In the genomic region with DNA sequence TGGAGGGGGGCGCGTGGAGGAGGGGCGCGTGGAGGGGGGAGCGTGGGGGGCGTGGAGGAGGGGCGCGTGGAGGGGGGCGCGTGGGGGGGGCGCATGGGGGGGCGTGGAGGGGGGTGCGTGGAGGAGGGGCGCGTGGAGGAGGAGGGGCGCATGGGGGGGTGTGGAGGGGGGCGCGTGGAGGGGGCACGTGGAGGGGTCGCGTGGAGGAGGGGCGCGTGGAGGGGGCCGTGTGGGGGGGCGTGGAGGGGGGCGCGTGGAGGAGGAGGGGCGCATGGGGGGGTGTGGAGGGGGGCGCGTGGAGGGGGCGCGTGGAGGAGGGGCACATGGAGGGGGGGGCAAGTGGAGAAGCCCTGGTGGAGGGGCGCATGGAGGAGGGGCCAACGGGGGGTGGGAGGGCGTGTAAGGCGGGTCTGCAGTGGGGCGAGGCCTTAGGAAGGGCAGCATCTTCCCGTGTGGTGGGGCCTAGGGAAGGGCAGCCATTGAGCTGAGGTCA, we compare ENCODE assay signal across 22 cellular contexts. TPM values are rescaled to one million over a fixed set of nuclear protein-coding genes. Genes with fewer than 3 reads are reported as not detected.
DNase-seq lines count a peak whose midpoint lies in the region; ATAC-seq and TF ChIP-seq lines count a peak whose summit lies in the region.
"Had no signal": no experiment of that assay in that cellular context is flagged by ENCODE, and none has a peak within 500 bp of the region (broad histone marks: within the 10 kb centered on the region; RNA-seq: fewer than 3 reads in every experiment).

No MANE protein-coding gene starts in this region.

- H3K27ac Mint-ChIP-seq in glutamatergic neuron (ENCODE audit: unreplicated experiment) (no peak overlapping the region), progenitor cell of endocrine pancreas (no peak overlapping the region)
- H3K27ac Mint-ChIP-seq: CD4-positive, alpha-beta memory T cell; HFFc6 had no signal

- no peak for TF ChIP-seq EP300 in SK-N-SH (IDR thresholded peaks at IDR 0.05; ENCODE audit: borderline replicate concordance in 1 of 2, low read depth in 1 of 2, low read length in 1 of 2)

- H3K9me3 ChIP-seq in SK-N-SH = no peaks in the 10 kb centered on the region
- H3K9me3 ChIP-seq in BE2C = no peaks in the 10 kb centered on the region
- H3K9me3 ChIP-seq: HAP-1 had no signal

- no peaks in the 10 kb centered on the region for H4K20me1 ChIP-seq in SK-N-SH (ENCODE audit: insufficient read depth)

- no peaks in the 10 kb centered on the region for H3F3A ChIP-seq in SK-N-SH (replicated peaks; ENCODE audit: insufficient read depth)

- no peak overlapping the region for H3K4me2 ChIP-seq in SK-N-SH

- H3K4me3 Mint-ChIP-seq in glutamatergic neuron (ENCODE audit: unreplicated experiment) (no peak overlapping the region), progenitor cell of endocrine pancreas (ENCODE audit: low read depth) (no peak overlapping the region)
- H3K4me3 Mint-ChIP-seq: CD4-positive, alpha-beta memory T cell; HFFc6 had no signal

- H3K27me3 ChIP-seq in SK-N-SH (ENCODE audit: insufficient read depth) = no peaks in the 10 kb centered on the region
- H3K27me3 ChIP-seq in H7 (ENCODE audit: control insufficient read depth, insufficient read depth, low read length) = no peaks in the 10 kb centered on the region
- no peaks in the 10 kb centered on the region for H3K27me3 ChIP-seq in BE2C

- TF ChIP-seq CTCF in SK-N-SH (IDR thresholded peaks at IDR 0.05) (no peak), glutamatergic neuron (IDR thresholded peaks at IDR 0.05; ENCODE audit: partially characterized antibody, unreplicated experiment) (no peak), BE2C (IDR thresholded peaks at IDR 0.05; ENCODE audit: low read depth, low read length) (no peak), progenitor cell of endocrine pancreas (IDR thresholded peaks at IDR 0.05; ENCODE audit: unreplicated experiment) (no peak)

- ATAC-seq in SK-N-SH treated with all-trans-retinoic acid at 6 μM for 48 hours (no peak), GM21576 (IDR thresholded peaks at IDR 0.05; ENCODE audit: unreplicated experiment) (no peak)

- H3K36me3 Mint-ChIP-seq in glutamatergic neuron (ENCODE audit: unreplicated experiment) (no peaks in the 10 kb centered on the region), progenitor cell of endocrine pancreas (ENCODE audit: insufficient read depth) (no peaks in the 10 kb centered on the region)
- H3K36me3 Mint-ChIP-seq: CD4-positive, alpha-beta memory T cell had no signal

- H2AFZ ChIP-seq in SK-N-SH (ENCODE audit: low read depth) = no peak overlapping the region
- H2AFZ ChIP-seq: GM23248 had no signal

- no peaks in the 10 kb centered on the region for H3K4me1 Mint-ChIP-seq in glutamatergic neuron (ENCODE audit: low read depth, unreplicated experiment)
- no peaks in the 10 kb centered on the region for H3K4me1 Mint-ChIP-seq in progenitor cell of endocrine pancreas (ENCODE audit: low read depth)
- H3K4me1 Mint-ChIP-seq: CD4-positive, alpha-beta memory T cell had no signal

- H3K79me2 ChIP-seq in SK-N-SH (ENCODE audit: insufficient read depth) = no peaks in the 10 kb centered on the region

- 32% methylated on average over 29 of the region's 38 CpGs for WGBS in SK-N-SH (ENCODE audit: low lambda C conversion rate)

- H3K4me1 ChIP-seq in SK-N-SH (ENCODE audit: control insufficient read depth in 1 of 2, insufficient read depth in 2 of 2, low read depth in 1 of 2, low read length in 1 of 2) = no peaks in the 10 kb centered on the region
- H3K4me1 ChIP-seq in BE2C = no peaks in the 10 kb centered on the region
- H3K4me1 ChIP-seq: HAP-1 had no signal

- H3K4me3 ChIP-seq in SK-N-SH (ENCODE audit: low read depth in 2 of 2, low read length in 1 of 2) (no peak overlapping the region), H7 (ENCODE audit: insufficient read depth, low read depth, low read length) (no peak overlapping the region), BE2C (ENCODE audit: low read depth, low read length) (no peak overlapping the region)
- H3K4me3 ChIP-seq: GM23248, HAP-1 had no signal

- POLR2A ChIA-PET in SK-N-SH (lab: Yijun Ruan, JAX) = no interaction called here

- CTCF ChIA-PET in SK-N-SH (lab: Yijun Ruan, JAX) = no interaction called here

- H3K27me3 Mint-ChIP-seq in glutamatergic neuron (ENCODE audit: unreplicated experiment) (peaks cover 6% of the 10 kb centered on the region), progenitor cell of endocrine pancreas (no peaks in the 10 kb centered on the region)
- H3K27me3 Mint-ChIP-seq: CD4-positive, alpha-beta memory T cell had no signal

- no peak overlapping the region for H3K9ac ChIP-seq in SK-N-SH
- H3K9ac ChIP-seq: GM23248 had no signal

- DNase-seq in SK-N-SH (peak; percentile 68), H7 (peak; percentile 87), glutamatergic neuron (peak; percentile 62), BE2C (no peak), progenitor cell of endocrine pancreas (ENCODE audit: low spot score, unreplicated experiment) (no peak)
- DNase-seq: ACHN; AML-193; C1 segment of cervical spinal cord; Calu3; CD4-positive, alpha-beta memory T cell; COR-L47; DMS79 treated with DMSO at 0.1 percent for 48 hours; GF-D8; HFFc6 had no signal

- no peaks in the 10 kb centered on the region for H3K9me2 ChIP-seq in SK-N-SH

- no peaks in the 10 kb centered on the region for H3K36me3 ChIP-seq in SK-N-SH (replicated peaks in 1 of 2; ENCODE audit: control insufficient read depth in 1 of 2, insufficient read depth in 2 of 2, low read length in 1 of 2)
- H3K36me3 ChIP-seq in H7 (replicated peaks; ENCODE audit: control insufficient read depth, insufficient read depth, low read length) = no peaks in the 10 kb centered on the region
- no peaks in the 10 kb centered on the region for H3K36me3 ChIP-seq in BE2C
- H3K36me3 ChIP-seq: HAP-1 had no signal

- no peak for TF ChIP-seq RAD21 in SK-N-SH (IDR thresholded peaks at IDR 0.05; ENCODE audit: low read length)

- H3K27ac ChIP-seq in SK-N-SH (ENCODE audit: low read depth in 2 of 2, low read length in 1 of 2) = no peak overlapping the region
- H3K27ac ChIP-seq: 22Rv1, GM23248 had no signal

- peaks cover 2% of the 10 kb centered on the region for H3K9me3 Mint-ChIP-seq in glutamatergic neuron (ENCODE audit: unreplicated experiment)
- H3K9me3 Mint-ChIP-seq in progenitor cell of endocrine pancreas (ENCODE audit: low read depth) = no peaks in the 10 kb centered on the region
- H3K9me3 Mint-ChIP-seq: CD4-positive, alpha-beta memory T cell; HFFc6 had no signal

TF ChIP-seq in SK-N-SH, 30 proteins besides CTCF, POLR2A, EP300 and RAD21:
- TF ChIP-seq RXRA (IDR thresholded peaks at IDR 0.05; ENCODE audit: borderline replicate concordance, low read depth) = no peak
- no peak for TF ChIP-seq SMC3 (IDR thresholded peaks at IDR 0.05; ENCODE audit: low read depth, low read length)
- no peak for TF ChIP-seq RCOR1 (IDR thresholded peaks at IDR 0.05; ENCODE audit: low read length)

RNA-seq across cellular contexts. Expression of gene MSLN, which starts 7.3 kb away (rescaled TPM):
- 0.02 and 0.19 TPM in 2 replicates for polyA plus RNA-seq in SK-N-SH (2012; rRNA removed)
- 0.04 and 0.07 TPM in 2 replicates for polyA plus RNA-seq in SK-N-SH (2012; cell fraction: cytosol; rRNA removed)
- 0.64 and 1.0 TPM in 2 replicates for polyA plus RNA-seq in SK-N-SH (2012; cell fraction: nucleus; rRNA removed)
- 0.15 TPM in 1 of 2 replicates, not detected in the other for total RNA-seq in H7 (2014; rRNA removed; shearing (Covaris generic))
- total RNA-seq in glutamatergic neuron (ENCODE audit: unreplicated experiment) = not detected
- not detected for polyA plus RNA-seq in BE2C (2012; ENCODE audit: insufficient read depth, insufficient read length, low read depth)
- 0.50 TPM in 1 of 2 replicates, not detected in the other for total RNA-seq in progenitor cell of endocrine pancreas
- total RNA-seq: CD4-positive, alpha-beta memory T cell; Daoy; GM23248; H4 had no signal
- polyA plus RNA-seq: CD4-positive, alpha-beta memory T cell; GM23248 had no signal

RNA-seq across cellular contexts. Expression of gene RPUSD1, which starts 20.4 kb away (rescaled TPM):
- 27.7 and 29.9 TPM in 2 replicates for polyA plus RNA-seq in SK-N-SH (2012; rRNA removed)
- 9.5 and 17.8 TPM in 2 replicates for polyA plus RNA-seq in SK-N-SH (2012; cell fraction: cytosol; rRNA removed)
- 65.7 and 84.7 TPM in 2 replicates for polyA plus RNA-seq in SK-N-SH (2012; cell fraction: nucleus; rRNA removed)
- total RNA-seq in H7 (2014; rRNA removed; shearing (Covaris generic)) = 58.7 and 63.4 TPM in 2 replicates
- total RNA-seq in glutamatergic neuron (ENCODE audit: unreplicated experiment) (28.5 TPM), progenitor cell of endocrine pancreas (23.5 and 26.8 TPM in 2 replicates)
- polyA plus RNA-seq in BE2C (2012; ENCODE audit: insufficient read depth, insufficient read length, low read depth) = 152 TPM

RNA-seq across cellular contexts. Expression of gene CHTF18, which starts 20.6 kb away (rescaled TPM):
- 17.7 and 18.0 TPM in 2 replicates for polyA plus RNA-seq in SK-N-SH (2012; rRNA removed)
- polyA plus RNA-seq in SK-N-SH (2012; cell fraction: cytosol; rRNA removed) = 2.9 and 4.9 TPM in 2 replicates
- polyA plus RNA-seq in SK-N-SH (2012; cell fraction: nucleus; rRNA removed) = 109 and 165 TPM in 2 replicates
- 65.9 and 80.8 TPM in 2 replicates for total RNA-seq in H7 (2014; rRNA removed; shearing (Covaris generic))
- total RNA-seq in glutamatergic neuron (ENCODE audit: unreplicated experiment) (49.2 TPM), progenitor cell of endocrine pancreas (90.0 and 99.3 TPM in 2 replicates)
- polyA plus RNA-seq in BE2C (2012; ENCODE audit: insufficient read depth, insufficient read length, low read depth) = 79.5 TPM

RNA-seq across cellular contexts. Expression of gene CIAO3, which starts 27.0 kb away (rescaled TPM):
- polyA plus RNA-seq in SK-N-SH (2012; rRNA removed) = 14.4 TPM in 2 replicates
- 5.1 and 8.7 TPM in 2 replicates for polyA plus RNA-seq in SK-N-SH (2012; cell fraction: cytosol; rRNA removed)
- polyA plus RNA-seq in SK-N-SH (2012; cell fraction: nucleus; rRNA removed) = 53.0 and 67.9 TPM in 2 replicates
- total RNA-seq in H7 (2014; rRNA removed; shearing (Covaris generic)) = 42.6 and 46.1 TPM in 2 replicates
- total RNA-seq in glutamatergic neuron (ENCODE audit: unreplicated experiment) (49.5 TPM), progenitor cell of endocrine pancreas (44.0 and 46.5 TPM in 2 replicates)
- 95.2 TPM for polyA plus RNA-seq in BE2C (2012; ENCODE audit: insufficient read depth, insufficient read length, low read depth)

RNA-seq across cellular contexts. Expression of gene GNG13, which starts 32.7 kb away (rescaled TPM):
- not detected in 2 replicates for polyA plus RNA-seq in SK-N-SH (2012; rRNA removed)
- polyA plus RNA-seq in SK-N-SH (2012; cell fraction: cytosol; rRNA removed) = 0.05 TPM in 2 replicates
- polyA plus RNA-seq in SK-N-SH (2012; cell fraction: nucleus; rRNA removed) = 0.05 and 0.09 TPM in 2 replicates
- total RNA-seq in H7 (2014; rRNA removed; shearing (Covaris generic)) = not detected in 2 replicates
- total RNA-seq in glutamatergic neuron (ENCODE audit: unreplicated experiment) (not detected), progenitor cell of endocrine pancreas (not detected in 2 replicates)
- 8.5 TPM for polyA plus RNA-seq in BE2C (2012; ENCODE audit: insufficient read depth, insufficient read length, low read depth)
- total RNA-seq: Calu3; CD4-positive, alpha-beta memory T cell; Daoy; GM23248; H4; HFFc6 had no signal
- polyA plus RNA-seq: BJ; CD4-positive, alpha-beta memory T cell; GM23248 had no signal

Comparison
In these comparisons a context has a peak if more than half of its experiments do, and no peak if none do; other contexts are left out.
1. DNase-seq: peak in SK-N-SH (single experiment), H7 (single experiment) and glutamatergic neuron (single experiment); none in BE2C (single experiment) and progenitor cell of endocrine pancreas (single experiment).